8 cellular contexts compared by ENCODE assay signal in genomic region chr18:55509631-55510372, GRCh38.
DNase-seq lines count a peak whose midpoint lies in the region; ATAC-seq and TF ChIP-seq lines count a peak whose summit lies in the region.

No MANE protein-coding gene starts in this region.

- H3K4me1 Mint-ChIP-seq in activated naive CD8-positive, alpha-beta T cell treated with anti-CD3 and anti-CD28 coated beads for 36 hours: peaks cover 5% of the 10 kb centered on the region
- peaks cover 0 to 3% (median 0%) of the 10 kb centered on the region in 3 donors for H3K4me1 Mint-ChIP-seq in T-cell

- no peaks in the 10 kb centered on the region for H3K4me1 ChIP-seq in urinary bladder (ENCODE audit: insufficient read depth)

- H3K9me3 Mint-ChIP-seq in activated naive CD8-positive, alpha-beta T cell treated with anti-CD3 and anti-CD28 coated beads for 36 hours: no peaks in the 10 kb centered on the region
- peaks cover 0 to 3% (median 0%) of the 10 kb centered on the region in 3 donors for H3K9me3 Mint-ChIP-seq in T-cell

- peak overlapping the region; percentile 73 for H3K27ac ChIP-seq in urinary bladder (ENCODE audit: low read depth)

- H3K36me3 Mint-ChIP-seq in activated naive CD8-positive, alpha-beta T cell treated with anti-CD3 and anti-CD28 coated beads for 36 hours: no peaks in the 10 kb centered on the region
- H3K36me3 Mint-ChIP-seq in T-cell: no peaks in the 10 kb centered on the region

- no peaks in the 10 kb centered on the region for H3K27me3 Mint-ChIP-seq in activated naive CD8-positive, alpha-beta T cell treated with anti-CD3 and anti-CD28 coated beads for 36 hours
- H3K27me3 Mint-ChIP-seq in T-cell: no peaks in the 10 kb centered on the region

- H3K4me3 Mint-ChIP-seq in activated naive CD8-positive, alpha-beta T cell treated with anti-CD3 and anti-CD28 coated beads for 36 hours: no peak overlapping the region
- no peak overlapping the region for H3K4me3 Mint-ChIP-seq in T-cell

- POLR2A ChIA-PET in T-cell (lab: Charles Lee): no interaction called here

- DNase-seq in Right ventricle myocardium superior (no peak), cardiac septum (ENCODE audit: low spot score) (no peak), kidney epithelial cell (ENCODE audit: low read depth) (peak; percentile 75), T-cell (no peak), NCI-H2107 treated with DMSO at 0.1 percent for 48 hours (lab: John Stamatoyannopoulos, UW; ENCODE audit: unreplicated experiment) (no peak)
- DNase-seq in activated naive CD8-positive, alpha-beta T cell treated with anti-CD3 and anti-CD28 coated beads for 36 hours: no peak

- H3K27me3 ChIP-seq in kidney epithelial cell (ENCODE audit: control insufficient read depth, insufficient read depth, low read length): no peaks in the 10 kb centered on the region

- no peak for TF ChIP-seq CTCF in kidney epithelial cell (IDR thresholded peaks at IDR 0.05; ENCODE audit: insufficient read depth, low read length, poor library complexity, severe bottlenecking)

- intact Hi-C loops in Right ventricle myocardium superior (cut with DNase I): loop anchor here (10.0 kb wide), 1 partner anchor 75 kb away; the partner anchor contains the start of gene TCF4
- intact Hi-C loops in cardiac septum (cut with DNase I): loop anchor here (5.0 to 10.0 kb wide), 5 partner anchors 77 to 275 kb away; partner anchors contain the start of gene TCF4

- ATAC-seq in Right ventricle myocardium superior (ENCODE audit: poor library complexity) (peak; percentile 35), HG03108 (IDR thresholded peaks at IDR 0.05; ENCODE audit: unreplicated experiment) (peak; percentile 67), T-cell (replicated peaks in 1 of 4) (no peak)

- H3K36me3 ChIP-seq in kidney epithelial cell (ENCODE audit: control insufficient read depth, insufficient read depth, low read length): no peaks in the 10 kb centered on the region
- no peaks in the 10 kb centered on the region for H3K36me3 ChIP-seq in urinary bladder (ENCODE audit: insufficient read depth)

- peak overlapping the region; percentile 12 for H3K27ac Mint-ChIP-seq in activated naive CD8-positive, alpha-beta T cell treated with anti-CD3 and anti-CD28 coated beads for 36 hours
- no peak overlapping the region for H3K27ac Mint-ChIP-seq in T-cell

- CTCF ChIA-PET in T-cell (lab: Charles Lee): no interaction called here

- H3K4me3 ChIP-seq in kidney epithelial cell (ENCODE audit: low read depth, low read length) (no peak overlapping the region), urinary bladder (ENCODE audit: low read depth, low read length) (peak overlapping the region; percentile 18)

- WGBS in urinary bladder: 63% methylated on average over 4 of the region's 4 CpGs

Comparison
In these comparisons a context has a peak if more than half of its experiments do, and no peak if none do; other contexts are left out.
1. ATAC-seq: peak in Right ventricle myocardium superior (single experiment) and HG03108 (single experiment); none in T-cell (0 of 4).